ENCODE assay signal across 16 cellular contexts in genomic region chr9:89942643-89943042, GRCh38.
DNase-seq lines count a peak whose midpoint lies in the region; TF ChIP-seq lines count a peak whose summit lies in the region.
"Had no signal": no experiment of that assay in that cellular context is flagged by ENCODE, and none has a peak within 500 bp of the region (broad histone marks: within the 10 kb centered on the region; RNA-seq: fewer than 3 reads in every experiment).

No MANE protein-coding gene starts in this region.

- no peak overlapping the region for H3K4me3 Mint-ChIP-seq in immature natural killer cell
- H3K4me3 Mint-ChIP-seq: B cell had no signal

- H3K9me3 Mint-ChIP-seq in immature natural killer cell, result no peaks in the 10 kb centered on the region

- no peak for TF ChIP-seq EP300 in sigmoid colon (IDR thresholded peaks at IDR 0.05)

- TF ChIP-seq CTCF in sigmoid colon (IDR thresholded peaks at IDR 0.05), result no peak
- no peak for TF ChIP-seq CTCF in vagina (IDR thresholded peaks at IDR 0.05)

- H3K27me3 Mint-ChIP-seq in immature natural killer cell (ENCODE audit: low read depth in 3 of 3), result peaks cover 4 to 13% (median 8%) of the 10 kb centered on the region in 3 donors

- intact Hi-C loops in sigmoid colon (cut with DNase I) (loop anchor here (1.0 kb wide), 1 partner anchor 319 kb away; no protein-coding TSS in a partner anchor), vagina (cut with DNase I) (no loop called here)

- H3K4me1 ChIP-seq in sigmoid colon (peaks cover 0 to 62% (median 52%) of the 10 kb centered on the region in 4 donors), vagina (peaks cover 39% of the 10 kb centered on the region)
- H3K4me1 ChIP-seq: A549 had no signal

- peak; percentile 39 for DNase-seq in activated CD8-positive, alpha-beta memory T cell treated with anti-CD3 and anti-CD28 coated beads, Interleukin-2, amount 50 U/mL, for 48 hours
- no peak for DNase-seq in activated CD8-positive, alpha-beta memory T cell treated with anti-CD3 and anti-CD28 coated beads, Interleukin-2, amount 50 U/mL, for 4 hours
- DNase-seq in islet precursor cell (peak; percentile 43), sigmoid colon (no peak), vagina (ENCODE audit: extremely low spot score in 2 of 2) (no peak), immature natural killer cell (no peak), hepatic stellate cell (ENCODE audit: low spot score) (no peak), erythroblast (lab: John Stamatoyannopoulos, UW) (no peak)
- DNase-seq: GDM1, KG1, NCI-H2029 treated with DMSO at 0.1 percent for 48 hours, NCI-H526 treated with DMSO at 0.1 percent for 48 hours, SHP77 had no signal

- H3K9me3 ChIP-seq in sigmoid colon (no peaks in the 10 kb centered on the region), vagina (no peaks in the 10 kb centered on the region)
- H3K9me3 ChIP-seq: A549 had no signal

- TF ChIP-seq POLR2A in sigmoid colon (IDR thresholded peaks at IDR 0.05), result no peak
- no peak for TF ChIP-seq POLR2A in vagina (IDR thresholded peaks at IDR 0.05)
- TF ChIP-seq POLR2A in erythroblast (IDR thresholded peaks at IDR 0.05; ENCODE audit: low read length), result no peak

- H3K27ac ChIP-seq in sigmoid colon, result peak overlapping the region; percentile 71 to 79 (median 76)
- H3K27ac ChIP-seq in vagina, result peak overlapping the region; percentile 69
- H3K27ac ChIP-seq: A549 had no signal

- no peaks in the 10 kb centered on the region for H3K27me3 ChIP-seq in sigmoid colon
- H3K27me3 ChIP-seq in vagina, result no peaks in the 10 kb centered on the region

- no peak overlapping the region for H3K4me3 ChIP-seq in sigmoid colon
- no peak overlapping the region for H3K4me3 ChIP-seq in vagina
- H3K4me3 ChIP-seq: A549 had no signal

- H3K36me3 ChIP-seq in sigmoid colon (no peaks in the 10 kb centered on the region), vagina (no peaks in the 10 kb centered on the region)

- no peak overlapping the region for H3K27ac Mint-ChIP-seq in immature natural killer cell
- H3K27ac Mint-ChIP-seq: B cell had no signal

- peaks cover 0 to 19% (median 0%) of the 10 kb centered on the region in 3 donors for H3K36me3 Mint-ChIP-seq in immature natural killer cell
- H3K36me3 Mint-ChIP-seq: CD14-positive monocyte had no signal

- no peaks in the 10 kb centered on the region for H3K4me1 Mint-ChIP-seq in immature natural killer cell
- H3K4me1 Mint-ChIP-seq: B cell had no signal

- 96 to 97% methylated on average over 7 of the region's 7 CpGs for WGBS in sigmoid colon, 2 donors

Comparison
In these comparisons a context has a peak if more than half of its experiments do, and no peak if none do; other contexts are left out.
1. DNase-seq: peak in activated CD8-positive, alpha-beta memory T cell treated with anti-CD3 and anti-CD28 coated beads, Interleukin-2, amount 50 U/mL, for 48 hours (single experiment) and islet precursor cell (single experiment); none in activated CD8-positive, alpha-beta memory T cell treated with anti-CD3 and anti-CD28 coated beads, Interleukin-2, amount 50 U/mL, for 4 hours (single experiment), sigmoid colon (single experiment), vagina (0 of 2), immature natural killer cell (0 of 3), hepatic stellate cell (single experiment) and erythroblast (0 of 2).